ENCODE assay signal across 8 cellular contexts in the genomic region with DNA sequence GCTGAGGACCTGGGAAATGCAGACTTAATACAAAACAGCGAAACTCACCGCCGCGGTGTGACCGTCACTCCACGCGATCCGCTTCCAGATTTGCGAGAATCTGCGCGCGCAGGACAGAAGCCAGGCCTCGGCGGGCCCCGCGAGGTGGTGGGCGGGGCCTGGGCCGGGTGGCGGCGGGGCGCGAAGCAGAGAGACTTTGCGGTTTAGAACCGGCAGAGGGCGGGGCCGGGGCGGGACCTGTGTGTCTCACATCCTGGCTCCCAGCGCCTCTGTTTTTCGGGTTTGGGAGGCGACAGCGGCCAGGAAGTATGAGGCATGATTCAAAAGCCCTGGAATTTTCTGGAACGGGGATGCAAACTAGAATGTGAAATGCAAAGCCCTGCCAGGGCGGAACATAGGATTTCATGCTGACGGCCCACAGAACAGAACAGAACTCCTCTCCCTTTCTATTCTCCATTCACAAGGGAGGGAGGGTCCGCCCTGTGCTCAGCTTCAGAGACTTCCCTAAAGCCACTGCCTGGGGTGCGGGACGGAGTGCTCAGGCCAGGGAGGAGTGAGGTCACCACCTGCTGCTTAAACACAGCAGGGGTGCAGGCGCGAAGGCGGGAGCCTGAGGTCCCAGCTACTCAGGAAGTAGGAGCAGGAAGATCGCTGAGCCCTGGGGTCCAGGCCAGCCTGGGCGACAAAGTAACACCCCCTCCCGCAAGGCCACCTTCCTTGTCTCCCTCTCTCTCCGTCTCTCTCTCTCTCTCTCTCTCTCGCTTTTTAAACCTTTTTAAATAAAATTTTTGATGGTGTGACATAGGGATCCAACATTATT. TPM values are rescaled to one million over a fixed set of nuclear protein-coding genes. Genes with fewer than 3 reads are reported as not detected.
DNase-seq lines count a peak whose midpoint lies in the region; ATAC-seq and TF ChIP-seq lines count a peak whose summit lies in the region.

No MANE protein-coding gene starts in this region.

- H3K4me1 Mint-ChIP-seq in activated CD4-positive, alpha-beta memory T cell treated with anti-CD3 and anti-CD28 coated beads, Interleukin-2, amount 10 ng/mL, durations not matched to agents 7 days and 5 days = peaks cover 32% of the 10 kb centered on the region

- H3K27me3 ChIP-seq in dorsolateral prefrontal cortex (no peaks in the 10 kb centered on the region), right lobe of liver (no peaks in the 10 kb centered on the region)

- CTCF ChIA-PET in activated CD4-positive, alpha-beta memory T cell treated with anti-CD3 and anti-CD28 coated beads, Interleukin-2, amount 10 ng/mL, durations not matched to agents 7 days and 5 days (lab: Charles Lee) = no interaction called here

- H3K27ac ChIP-seq in dorsolateral prefrontal cortex = peak overlapping the region; percentile 19 to 99 (median 89)
- H3K27ac ChIP-seq in right lobe of liver = peak overlapping the region; percentile 65 to 79 (median 76)

- intact Hi-C loops in dorsolateral prefrontal cortex (cut with DNase I) (loop anchor here (1.0 to 5.0 kb wide), 3 partner anchors 45 to 53 kb away; a partner anchor contains a TSS), right lobe of liver (cut with DNase I) (no loop called here)

- POLR2A ChIA-PET in activated CD4-positive, alpha-beta memory T cell treated with anti-CD3 and anti-CD28 coated beads, Interleukin-2, amount 10 ng/mL, durations not matched to agents 7 days and 5 days (lab: Charles Lee) = no interaction called here

- 5% methylated on average over 13 of the region's 45 CpGs for WGBS in right lobe of liver (ENCODE audit: insufficient coverage, low coverage, low lambda C conversion rate, missing lambda C conversion rate)

- DNase-seq in AG08396 (ENCODE audit: low spot score) (peak; percentile 95), NCI-H69 (lab: John Stamatoyannopoulos, UW) (peak; percentile 97), dorsolateral prefrontal cortex (peak; percentile 85 to 96 (median 90)), right lobe of liver (peak; percentile 87 to 92 (median 90))
- peak; percentile 94 for DNase-seq in activated CD4-positive, alpha-beta memory T cell treated with anti-CD3 and anti-CD28 coated beads, Interleukin-2, amount 10 ng/mL, durations not matched to agents 7 days and 5 days
- DNase-seq in stimulated activated CD4-positive, alpha-beta T cell treated with anti-CD3 and anti-CD28 coated beads, Interleukin-4, amount 100 ng/mL, for 1 hour = peak; percentile 92

- peak; percentile 14 for TF ChIP-seq POLR2A in right lobe of liver (IDR thresholded peaks at IDR 0.05)

- peak overlapping the region; percentile 97 for H3K27ac Mint-ChIP-seq in activated CD4-positive, alpha-beta memory T cell treated with anti-CD3 and anti-CD28 coated beads, Interleukin-2, amount 10 ng/mL, durations not matched to agents 7 days and 5 days

- TF ChIP-seq CTCF in dorsolateral prefrontal cortex (IDR thresholded peaks at IDR 0.05 in 54 of 56, conservative IDR thresholded peaks at IDR 0.05 in 2 of 56; ENCODE audit: low read depth in 1 of 56, partially characterized antibody in 56 of 56) = peak in 48 of 56 donors; percentile 8 to 66 (median 44)
- TF ChIP-seq CTCF in right lobe of liver (IDR thresholded peaks at IDR 0.05) = peak in 1 of 4 donors; percentile 9

- peak overlapping the region; percentile 56 to 89 (median 72) for H3K4me3 ChIP-seq in dorsolateral prefrontal cortex
- H3K4me3 ChIP-seq in right lobe of liver = peak overlapping the region; percentile 36 to 52 (median 46)

- ATAC-seq in GM19035 (IDR thresholded peaks at IDR 0.05; ENCODE audit: unreplicated experiment) = peak; percentile 83
- peak; percentile 92 for ATAC-seq in HG03432 (IDR thresholded peaks at IDR 0.05; ENCODE audit: unreplicated experiment)
- peak; percentile 96 to 99 (median 98) for ATAC-seq in right lobe of liver

- no peaks in the 10 kb centered on the region for H3K27me3 Mint-ChIP-seq in activated CD4-positive, alpha-beta memory T cell treated with anti-CD3 and anti-CD28 coated beads, Interleukin-2, amount 10 ng/mL, durations not matched to agents 7 days and 5 days

- peak overlapping the region; percentile 94 for H3K4me3 Mint-ChIP-seq in activated CD4-positive, alpha-beta memory T cell treated with anti-CD3 and anti-CD28 coated beads, Interleukin-2, amount 10 ng/mL, durations not matched to agents 7 days and 5 days

- H3K9me3 ChIP-seq in right lobe of liver = no peaks in the 10 kb centered on the region

- H3K4me1 ChIP-seq in right lobe of liver = no peaks in the 10 kb centered on the region

- no peaks in the 10 kb centered on the region for H3K36me3 ChIP-seq in right lobe of liver

- peaks cover 5% of the 10 kb centered on the region for H3K9me3 Mint-ChIP-seq in activated CD4-positive, alpha-beta memory T cell treated with anti-CD3 and anti-CD28 coated beads, Interleukin-2, amount 10 ng/mL, durations not matched to agents 7 days and 5 days

- H3K36me3 Mint-ChIP-seq in activated CD4-positive, alpha-beta memory T cell treated with anti-CD3 and anti-CD28 coated beads, Interleukin-2, amount 10 ng/mL, durations not matched to agents 7 days and 5 days (ENCODE audit: low read depth) = peaks cover 40% of the 10 kb centered on the region

RNA-seq across cellular contexts. Expression of a gene that starts 44.2 kb away (rescaled TPM):
- total RNA-seq in activated CD4-positive, alpha-beta memory T cell treated with anti-CD3 and anti-CD28 coated beads, Interleukin-2, amount 10 ng/mL, durations not matched to agents 7 days and 5 days = 10 to 100 TPM; 26.6 TPM
- total RNA-seq in dorsolateral prefrontal cortex (10 to 100 TPM; 18.1 to 38.1 (median 26.2) TPM), right lobe of liver (1 to 10 TPM; 3.3 to 5.4 (median 3.9) TPM)

RNA-seq across cellular contexts. Expression of a gene that starts 52.5 kb away (rescaled TPM):
- total RNA-seq in activated CD4-positive, alpha-beta memory T cell treated with anti-CD3 and anti-CD28 coated beads, Interleukin-2, amount 10 ng/mL, durations not matched to agents 7 days and 5 days = 10 to 100 TPM; 49.1 to 49.7 TPM
- 100 to 1,000 TPM in 2 of 120 experiments, 10 to 100 TPM in 118; 30.2 to 101 (median 53.8) TPM for total RNA-seq in dorsolateral prefrontal cortex
- total RNA-seq in right lobe of liver = 1 to 10 TPM; 2.5 to 5.9 (median 3.3) TPM

Comparison
In these comparisons a context has a peak if more than half of its experiments do, and no peak if none do; other contexts are left out.
1. Peak in every context shown above with its lines: DNase-seq, ATAC-seq, H3K4me3 ChIP-seq and H3K27ac ChIP-seq.
2. RNA of a gene that starts 52.5 kb away (total RNA-seq): 30.2 to 101 TPM in dorsolateral prefrontal cortex and 49.1 to 49.7 TPM in activated CD4-positive, alpha-beta memory T cell treated with anti-CD3 and anti-CD28 coated beads, Interleukin-2, amount 10 ng/mL, durations not matched to agents 7 days and 5 days; 2.5 to 5.9 TPM in right lobe of liver; every median in the first group is over 4 times any median in the second.
3. intact Hi-C loops: an anchor here in dorsolateral prefrontal cortex (1.0 to 5.0 kb wide); none called in right lobe of liver.